In the genomic region with DNA sequence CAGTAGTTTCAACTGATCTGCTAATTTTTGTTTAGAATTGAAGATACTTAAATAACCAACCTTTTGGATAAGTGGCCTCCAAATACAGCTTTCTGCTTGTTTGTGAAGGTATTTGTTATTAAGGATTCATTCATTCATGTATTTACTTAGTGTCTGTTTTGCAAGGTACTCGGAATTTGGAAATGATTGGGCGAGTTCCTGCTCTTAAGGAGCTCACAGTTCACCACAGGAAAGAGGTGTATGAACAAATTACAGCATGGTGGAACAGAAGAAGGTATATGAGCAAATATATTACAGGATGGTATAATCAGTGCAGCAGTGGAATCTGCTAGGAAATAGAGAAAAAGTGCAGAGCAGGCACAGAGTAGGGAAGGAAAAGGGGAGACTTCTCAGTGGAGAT, we compare ENCODE assay signal across 18 cellular contexts.
"Had no signal": no experiment of that assay in that cellular context is flagged by ENCODE, and none has a peak within 500 bp of the region (broad histone marks: within the 10 kb centered on the region; RNA-seq: fewer than 3 reads in every experiment).

No MANE protein-coding gene starts in this region.

- H3K36me3 Mint-ChIP-seq: activated naive CD4-positive, alpha-beta T cell treated with anti-CD3 and anti-CD28 coated beads, Interleukin-2, amount 50 U/mL, for 24 hours had no signal

- H3K36me3 ChIP-seq: adrenal gland, colonic mucosa, esophagus muscularis mucosa, suprapubic skin, upper lobe of right lung had no signal

- FAIRE-seq: small intestine had no signal

- H3K27ac Mint-ChIP-seq: activated CD4-positive, alpha-beta memory T cell treated with anti-CD3 and anti-CD28 coated beads, Interleukin-2, amount 10 ng/mL, durations not matched to agents 7 days and 5 days; activated naive CD4-positive, alpha-beta T cell treated with anti-CD3 and anti-CD28 coated beads, Interleukin-2, amount 50 U/mL, for 24 hours; naive thymus-derived CD4-positive, alpha-beta T cell; stimulated activated naive CD8-positive, alpha-beta T cell treated with anti-CD3 and anti-CD28 coated beads, Interleukin-15, Interleukin-2, amounts not matched to agents 100 ng/mL and 50 ng/mL, for 24 hours had no signal

- DNase-seq: activated CD4-positive, alpha-beta memory T cell treated with anti-CD3 and anti-CD28 coated beads, Interleukin-2, amount 10 ng/mL, durations not matched to agents 7 days and 5 days; activated CD4-positive, alpha-beta T cell treated with anti-CD3 and anti-CD28 coated beads for 4 hours; activated effector memory CD4-positive, alpha-beta T cell treated with anti-CD3 and anti-CD28 coated beads, Interleukin-2, amount 50 U/mL, for 16 hours; activated T-cell treated with anti-CD3 and anti-CD28 coated beads, Interleukin-2, amount 50 U/mL, for 4 hours; adrenal gland; colonic mucosa; left cardiac atrium; naive thymus-derived CD4-positive, alpha-beta T cell; right cardiac atrium; small intestine; T-helper 1 cell; T1000; upper lobe of right lung had no signal

- H3K4me3 ChIP-seq: adrenal gland, colonic mucosa, esophagus muscularis mucosa, lung, suprapubic skin, upper lobe of right lung had no signal

- H3K27me3 ChIP-seq: adrenal gland, colonic mucosa, esophagus muscularis mucosa, suprapubic skin, upper lobe of right lung had no signal

- H3K27ac ChIP-seq: colonic mucosa, suprapubic skin, upper lobe of right lung had no signal

- H3K27me3 Mint-ChIP-seq: activated CD4-positive, alpha-beta memory T cell treated with anti-CD3 and anti-CD28 coated beads, Interleukin-2, amount 10 ng/mL, durations not matched to agents 7 days and 5 days; activated naive CD4-positive, alpha-beta T cell treated with anti-CD3 and anti-CD28 coated beads, Interleukin-2, amount 50 U/mL, for 24 hours; stimulated activated naive CD8-positive, alpha-beta T cell treated with anti-CD3 and anti-CD28 coated beads, Interleukin-15, Interleukin-2, amounts not matched to agents 100 ng/mL and 50 ng/mL, for 24 hours had no signal

- ATAC-seq: activated T-cell treated with anti-CD3 and anti-CD28 coated beads, Interleukin-2, amount 50 U/mL, for 4 hours; left cardiac atrium; naive thymus-derived CD4-positive, alpha-beta T cell; right cardiac atrium; upper lobe of right lung had no signal

- H3K9me3 ChIP-seq: adrenal gland, colonic mucosa, esophagus muscularis mucosa, suprapubic skin, upper lobe of right lung had no signal

- H3K9me3 Mint-ChIP-seq: activated CD4-positive, alpha-beta memory T cell treated with anti-CD3 and anti-CD28 coated beads, Interleukin-2, amount 10 ng/mL, durations not matched to agents 7 days and 5 days; activated naive CD4-positive, alpha-beta T cell treated with anti-CD3 and anti-CD28 coated beads, Interleukin-2, amount 50 U/mL, for 24 hours; activated T-cell treated with anti-CD3 and anti-CD28 coated beads, Interleukin-2, amount 50 U/mL, for 4 hours; stimulated activated naive CD8-positive, alpha-beta T cell treated with anti-CD3 and anti-CD28 coated beads, Interleukin-15, Interleukin-2, amounts not matched to agents 100 ng/mL and 50 ng/mL, for 24 hours had no signal

- H3K4me3 Mint-ChIP-seq: activated CD4-positive, alpha-beta memory T cell treated with anti-CD3 and anti-CD28 coated beads, Interleukin-2, amount 10 ng/mL, durations not matched to agents 7 days and 5 days; activated naive CD4-positive, alpha-beta T cell treated with anti-CD3 and anti-CD28 coated beads, Interleukin-2, amount 50 U/mL, for 24 hours; activated T-cell treated with anti-CD3 and anti-CD28 coated beads, Interleukin-2, amount 50 U/mL, for 4 hours; stimulated activated naive CD8-positive, alpha-beta T cell treated with anti-CD3 and anti-CD28 coated beads, Interleukin-15, Interleukin-2, amounts not matched to agents 100 ng/mL and 50 ng/mL, for 24 hours had no signal
